ENCODE assay signal across 25 cellular contexts in genomic region chr20:11018668-11019170, GRCh38.
DNase-seq lines count a peak whose midpoint lies in the region; ATAC-seq and TF ChIP-seq lines count a peak whose summit lies in the region.
"Had no signal": no experiment of that assay in that cellular context is flagged by ENCODE, and none has a peak within 500 bp of the region (broad histone marks: within the 10 kb centered on the region; RNA-seq: fewer than 3 reads in every experiment).

No MANE protein-coding gene starts in this region.

- BruUV-seq in Caco-2 (replicated peaks; lab: Mats Ljungman, UMichigan): no TSS peak

- TF ChIP-seq CTCF in Caco-2 (IDR thresholded peaks at IDR 0.05; ENCODE audit: insufficient read depth in 1 of 2, low read depth in 1 of 2, low read length in 1 of 2, severe bottlenecking in 1 of 2, unreplicated experiment in 1 of 2) (no peak), GM23338 (conservative IDR thresholded peaks at IDR 0.05; ENCODE audit: low read depth in 2 of 2) (no peak), WTC11 (IDR thresholded peaks at IDR 0.05) (no peak), nephron progenitor cell (IDR thresholded peaks at IDR 0.05) (no peak), smooth muscle cell (IDR thresholded peaks at IDR 0.05; ENCODE audit: borderline replicate concordance, insufficient read depth, poor library complexity, severe bottlenecking) (no peak), endothelial cell (IDR thresholded peaks at IDR 0.05; ENCODE audit: unreplicated experiment) (no peak), stomach (IDR thresholded peaks at IDR 0.05) (no peak)

- H3K79me2 ChIP-seq in GM23338 (replicated peaks; ENCODE audit: insufficient read depth): no peaks in the 10 kb centered on the region
- H3K79me2 ChIP-seq in smooth muscle cell (ENCODE audit: low read depth): no peaks in the 10 kb centered on the region

- H3K36me3 ChIP-seq in Caco-2 (ENCODE audit: control insufficient read depth, insufficient read depth, low read length) (no peaks in the 10 kb centered on the region), GM23338 (ENCODE audit: insufficient read depth) (no peaks in the 10 kb centered on the region), smooth muscle cell (ENCODE audit: low read depth) (no peaks in the 10 kb centered on the region), stomach (no peaks in the 10 kb centered on the region)
- H3K36me3 ChIP-seq: BLaER1 treated with 17β-estradiol and CSF1 and Interleukin-3, amounts not matched to agents 10 nM and 100 nM; Peyer's patch; SJCRH30 had no signal

- H3K27me3 ChIP-seq in Caco-2 (replicated peaks; ENCODE audit: control insufficient read depth, insufficient read depth, low read length): no peaks in the 10 kb centered on the region
- H3K27me3 ChIP-seq in GM23338 (ENCODE audit: insufficient read depth): no peaks in the 10 kb centered on the region
- H3K27me3 ChIP-seq in smooth muscle cell (ENCODE audit: low read depth): no peaks in the 10 kb centered on the region
- no peaks in the 10 kb centered on the region for H3K27me3 ChIP-seq in stomach
- H3K27me3 ChIP-seq: BLaER1 treated with 17β-estradiol and CSF1 and Interleukin-3, amounts not matched to agents 10 nM and 100 nM; Peyer's patch; SJCRH30 had no signal

- TF ChIP-seq POLR2A in stomach (IDR thresholded peaks at IDR 0.05): no peak

- ATAC-seq in GM23338 (peak; percentile 59), WTC11 (peak; percentile 81)
- ATAC-seq: A549, GM12878, HCT116 had no signal

- H3K4me3 Mint-ChIP-seq in Caco-2 (ENCODE audit: unreplicated experiment) (no peak overlapping the region), GM23338 (no peak overlapping the region), WTC11 (no peak overlapping the region), nephron progenitor cell (no peak overlapping the region), endothelial cell (ENCODE audit: unreplicated experiment) (no peak overlapping the region)
- H3K4me3 Mint-ChIP-seq: CD4-positive, alpha-beta T cell had no signal

- peaks cover 9% of the 10 kb centered on the region for H3K4me1 Mint-ChIP-seq in Caco-2 (ENCODE audit: low read depth, unreplicated experiment)
- H3K4me1 Mint-ChIP-seq in GM23338: peaks cover 5% of the 10 kb centered on the region; the same call in 2 of the 3 replicates
- H3K4me1 Mint-ChIP-seq in WTC11: peaks cover 6% of the 10 kb centered on the region
- peaks cover 5% of the 10 kb centered on the region for H3K4me1 Mint-ChIP-seq in nephron progenitor cell
- no peaks in the 10 kb centered on the region for H3K4me1 Mint-ChIP-seq in endothelial cell (ENCODE audit: unreplicated experiment)

- H3K4me3 ChIP-seq in Caco-2 (ENCODE audit: low read depth, low read length) (no peak overlapping the region), GM23338 (no peak overlapping the region), smooth muscle cell (no peak overlapping the region), stomach (no peak overlapping the region)
- H3K4me3 ChIP-seq: A549; BLaER1 treated with 17β-estradiol and CSF1 and Interleukin-3, amounts not matched to agents 10 nM and 100 nM; GM12878; Peyer's patch; SJCRH30 had no signal

- H3K9me3 ChIP-seq in Caco-2 (no peaks in the 10 kb centered on the region), smooth muscle cell (replicated peaks; ENCODE audit: low read depth) (no peaks in the 10 kb centered on the region), stomach (no peaks in the 10 kb centered on the region)
- H3K9me3 ChIP-seq: A549, Peyer's patch, SJCRH30 had no signal

- CTCF ChIA-PET in Caco-2 (lab: Charles Lee) (no interaction called here), WTC11 (lab: Charles Lee) (no interaction called here)

- H3K4me2 ChIP-seq in GM23338 (no peak overlapping the region), smooth muscle cell (no peak overlapping the region)
- H3K4me2 ChIP-seq: A549; BLaER1 treated with 17β-estradiol and CSF1 and Interleukin-3, amounts not matched to agents 10 nM and 100 nM had no signal

- no peak overlapping the region for H3K9ac ChIP-seq in smooth muscle cell (ENCODE audit: low read depth)
- H3K9ac ChIP-seq: BLaER1 treated with 17β-estradiol and CSF1 and Interleukin-3, amounts not matched to agents 10 nM and 100 nM had no signal

- H3K27ac ChIP-seq in GM23338 (ENCODE audit: low read depth): no peak overlapping the region
- H3K27ac ChIP-seq in smooth muscle cell (ENCODE audit: low read depth): no peak overlapping the region
- no peak overlapping the region for H3K27ac ChIP-seq in stomach
- H3K27ac ChIP-seq: A549; BLaER1 treated with 17β-estradiol and CSF1 and Interleukin-3, amounts not matched to agents 10 nM and 100 nM; Peyer's patch; SJCRH30 had no signal

- DNase-seq in Caco-2 (no peak), GM23338 (ENCODE audit: low spot score) (peak; percentile 34), WTC11 (ENCODE audit: low spot score) (peak; percentile 9), nephron progenitor cell (no peak), smooth muscle cell (lab: John Stamatoyannopoulos, UW; ENCODE audit: unreplicated experiment) (no peak), endothelial cell (ENCODE audit: low spot score) (no peak), stomach (no peak)
- DNase-seq: AML-193; CD4-positive, alpha-beta T cell; DMS53; GOT3; NCI-H1048; NCI-H1417; NCI-H1694 treated with DMSO at 0.1 percent for 48 hours; NCI-H2081 treated with DMSO at 0.1 percent for 48 hours; NCI-H2171; NCI-H226; NCI-H510A; NCI-H69; Peyer's patch; SJCRH30 had no signal

- H3K4me1 ChIP-seq in Caco-2 (no peaks in the 10 kb centered on the region), GM23338 (ENCODE audit: insufficient read depth) (no peaks in the 10 kb centered on the region), smooth muscle cell (ENCODE audit: low read depth) (no peaks in the 10 kb centered on the region), stomach (peaks cover 0 to 2% (median 0%) of the 10 kb centered on the region in 4 donors)
- H3K4me1 ChIP-seq: Peyer's patch, SJCRH30 had no signal

- H3K36me3 Mint-ChIP-seq in Caco-2 (ENCODE audit: insufficient read depth, unreplicated experiment): no peaks in the 10 kb centered on the region
- peaks cover 2% of the 10 kb centered on the region; the same call in 1 of the 3 replicates for H3K36me3 Mint-ChIP-seq in GM23338 (ENCODE audit: low read depth)
- 0 out of 2 replicates have a peak, but pooled peaks cover 2% of the 10 kb centered on the region for H3K36me3 Mint-ChIP-seq in WTC11
- H3K36me3 Mint-ChIP-seq in nephron progenitor cell (ENCODE audit: low read depth): peaks cover 4% of the 10 kb centered on the region
- no peaks in the 10 kb centered on the region for H3K36me3 Mint-ChIP-seq in endothelial cell (ENCODE audit: low read depth, unreplicated experiment)

- intact Hi-C loops in Caco-2 (cut with micrococcal nuclease; ENCODE audit: unreplicated experiment): no loop called here
- intact Hi-C loops in stomach (cut with DNase I; ENCODE audit: low total_unique reads): no loop called here

- POLR2A ChIA-PET in Caco-2 (lab: Charles Lee): interaction anchor here (0.7 kb wide), 1 partner anchor 530 kb away, joined by 3 read pairs; no protein-coding TSS in a partner anchor
- POLR2A ChIA-PET in WTC11 (lab: Charles Lee): no interaction called here

- H3K27me3 Mint-ChIP-seq in Caco-2 (ENCODE audit: insufficient read depth, unreplicated experiment) (no peaks in the 10 kb centered on the region), GM23338 (ENCODE audit: insufficient read depth, low read depth, poor library complexity) (no peaks in the 10 kb centered on the region), WTC11 (ENCODE audit: low read depth) (no peaks in the 10 kb centered on the region), nephron progenitor cell (ENCODE audit: low read depth, poor library complexity) (no peaks in the 10 kb centered on the region), endothelial cell (ENCODE audit: unreplicated experiment) (no peaks in the 10 kb centered on the region)
- H3K27me3 Mint-ChIP-seq: CD4-positive, alpha-beta T cell had no signal

- no peak for TF ChIP-seq EP300 in stomach (IDR thresholded peaks at IDR 0.05)

- no peaks in the 10 kb centered on the region for H3K9me2 ChIP-seq in GM23338 (ENCODE audit: insufficient read depth)

- no peaks in the 10 kb centered on the region for H4K20me1 ChIP-seq in GM23338 (replicated peaks; ENCODE audit: insufficient read depth)
- no peaks in the 10 kb centered on the region for H4K20me1 ChIP-seq in smooth muscle cell (ENCODE audit: low read depth)
- H4K20me1 ChIP-seq: BLaER1 treated with 17β-estradiol and CSF1 and Interleukin-3, amounts not matched to agents 10 nM and 100 nM had no signal

- H3K27ac Mint-ChIP-seq in Caco-2 (ENCODE audit: unreplicated experiment) (peak overlapping the region; percentile 22), GM23338 (peak overlapping the region; percentile 53; the same call in 1 of the 2 replicates), WTC11 (no peak overlapping the region; the same call in 1 of the 2 replicates), nephron progenitor cell (peak overlapping the region; percentile 21), endothelial cell (ENCODE audit: unreplicated experiment) (no peak overlapping the region)
- H3K27ac Mint-ChIP-seq: CD4-positive, alpha-beta T cell had no signal

- H3K9me3 Mint-ChIP-seq in Caco-2 (ENCODE audit: unreplicated experiment) (peaks cover 12% of the 10 kb centered on the region), GM23338 (0 out of 3 replicates have a peak, but pooled peaks cover 3% of the 10 kb centered on the region), WTC11 (peaks cover 4% of the 10 kb centered on the region), nephron progenitor cell (peaks cover 4% of the 10 kb centered on the region), endothelial cell (ENCODE audit: unreplicated experiment) (no peaks in the 10 kb centered on the region)

- H3F3A ChIP-seq in GM23338 (replicated peaks; ENCODE audit: low read depth) (no peaks in the 10 kb centered on the region), smooth muscle cell (ENCODE audit: low read depth) (no peaks in the 10 kb centered on the region)

- H2AFZ ChIP-seq in GM23338 (peak overlapping the region; percentile 78; the same call in 1 of the 2 replicates), smooth muscle cell (ENCODE audit: low read depth) (no peak overlapping the region)

- WGBS in smooth muscle cell (ENCODE audit: low lambda C conversion rate): 84% methylated on average over 6 of the region's 6 CpGs
- 89 to 94% (median 91%) methylated on average over 6 of the region's 6 CpGs for WGBS in stomach, 5 donors

TF ChIP-seq in GM23338, 12 proteins besides CTCF, POLR2A, EP300 and RAD21:
- TF ChIP-seq EZH2phosphoT487 (IDR thresholded peaks at IDR 0.05; ENCODE audit: unreplicated experiment): no peak
- no peak for TF ChIP-seq ZNF114 (CRISPR knock-in tag; IDR thresholded peaks at IDR 0.05)
- no peak for TF ChIP-seq CREB1 (CRISPR knock-in tag; IDR thresholded peaks at IDR 0.05; ENCODE audit: low read depth)

Comparison
In these comparisons a context has a peak if more than half of its experiments do, and no peak if none do; other contexts are left out.
1. DNase-seq: peak in GM23338 (single experiment) and WTC11 (single experiment); none in Caco-2 (0 of 2), nephron progenitor cell (single experiment), smooth muscle cell (single experiment), endothelial cell (single experiment) and stomach (single experiment).
2. H3K27ac Mint-ChIP-seq: peak in Caco-2 (single experiment), GM23338 (single experiment) and nephron progenitor cell (single experiment); none in WTC11 (single experiment) and endothelial cell (single experiment).